Comparison of ENCODE assay signal across 8 cellular contexts in the genomic region with DNA sequence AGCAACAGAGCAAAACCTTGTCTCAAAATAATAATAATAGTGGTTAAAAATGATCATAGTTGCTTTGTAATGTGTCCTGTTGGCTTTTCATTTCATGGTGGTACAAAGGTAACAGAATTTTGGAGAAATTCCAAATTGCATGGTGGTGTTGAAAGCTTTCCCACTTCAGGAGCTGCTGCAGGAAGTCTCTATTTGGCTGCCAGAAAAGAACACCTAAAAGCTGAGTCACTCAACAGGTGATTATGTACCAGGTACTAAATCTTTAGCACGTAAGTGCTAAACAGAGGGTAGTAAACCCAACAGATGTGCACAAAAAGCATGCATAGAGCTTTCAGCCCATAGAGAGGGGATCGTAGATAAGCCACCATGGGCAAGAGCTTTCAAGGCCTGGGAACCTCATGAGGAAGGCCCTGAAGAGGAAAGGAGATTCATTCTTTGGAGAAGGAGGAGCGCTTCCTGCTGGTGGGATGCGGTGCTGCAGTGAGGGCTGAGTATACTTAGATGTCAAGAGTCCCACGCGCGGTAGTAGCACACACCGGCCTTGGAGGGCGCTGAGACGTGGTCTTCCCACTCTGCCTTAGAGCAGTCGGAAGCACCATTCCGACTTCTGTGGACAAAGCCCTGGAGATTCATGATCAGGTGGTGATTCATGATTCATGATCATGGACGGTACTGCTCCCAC.
DNase-seq lines count a peak whose midpoint lies in the region; ATAC-seq and TF ChIP-seq lines count a peak whose summit lies in the region.

No MANE protein-coding gene starts in this region.

- no peaks in the 10 kb centered on the region for H3K9me3 ChIP-seq in ovary

- no peak for TF ChIP-seq EP300 in ovary (IDR thresholded peaks at IDR 0.05)

- peaks cover 19% of the 10 kb centered on the region for H3K4me1 Mint-ChIP-seq in WTC11

- H3K9me3 Mint-ChIP-seq in WTC11, result no peaks in the 10 kb centered on the region

- H3K27ac ChIP-seq in ovary, result no peak overlapping the region

- intact Hi-C loops in ovary (cut with DNase I), result loop anchor here in 2 of 4 donors (5.0 kb wide), 2 partner anchors 120 to 160 kb away; partner anchors contain the start of gene RALA (in 1 of the 2)

- H3K4me1 ChIP-seq in ovary (ENCODE audit: insufficient read depth), result no peaks in the 10 kb centered on the region

- TF ChIP-seq POLR2A in ovary (IDR thresholded peaks at IDR 0.05), result no peak

- TF ChIP-seq CTCF in GM12864 (IDR thresholded peaks at IDR 0.05; ENCODE audit: low read depth, low read length, missing control alignments) (peak; percentile 59), WTC11 (IDR thresholded peaks at IDR 0.05) (peak; percentile 96), epithelial cell of esophagus (IDR thresholded peaks at IDR 0.05; ENCODE audit: insufficient read depth, low read depth, low read length, missing control alignments) (peak; percentile 51), ovary (IDR thresholded peaks at IDR 0.05) (no peak)

- H3K27ac Mint-ChIP-seq in WTC11, result no peak overlapping the region

- CTCF ChIA-PET in WTC11 (lab: Charles Lee), result interaction anchor here (0.6 to 9.6 kb wide), 44 partner anchors 9 to 440 kb away, joined by 3 to 378 read pairs (median 4); partner anchors contain the start of gene RALA

- H3K27me3 Mint-ChIP-seq in WTC11 (ENCODE audit: low read depth), result no peaks in the 10 kb centered on the region

- ATAC-seq in WTC11 (peak; percentile 92), GM21447 (IDR thresholded peaks at IDR 0.05; ENCODE audit: unreplicated experiment) (no peak), GM18868 (IDR thresholded peaks at IDR 0.05; ENCODE audit: unreplicated experiment) (no peak)

- in situ Hi-C loops in KBM-7 (cut with MboI; ENCODE audit: low pct_unique_long_range_greater_than_20kb, low sequenced_read_pairs), result loop anchor here (25.0 kb wide), 1 partner anchor 155 kb away; no protein-coding TSS in a partner anchor

- no peak for DNase-seq in GM12864 (ENCODE audit: low read depth)
- DNase-seq in KBM-7, result peak; percentile 78
- peak; percentile 96 for DNase-seq in WTC11 (ENCODE audit: low spot score)
- peak; percentile 79 for DNase-seq in epithelial cell of esophagus (ENCODE audit: low read depth)
- peak; percentile 45 for DNase-seq in renal cortical epithelial cell (ENCODE audit: low read depth)
- DNase-seq in ovary, result no peak

- WGBS in ovary, 3 donors, result 86 to 91% (median 88%) methylated on average over 13 of the region's 13 CpGs

- H3K27me3 ChIP-seq in ovary, result no peaks in the 10 kb centered on the region

- peaks cover 3% of the 10 kb centered on the region; the same call in 1 of the 2 replicates for H3K36me3 Mint-ChIP-seq in WTC11

- no peak overlapping the region for H3K4me3 Mint-ChIP-seq in WTC11

- H3K4me3 ChIP-seq in GM12864 (ENCODE audit: low read depth, low read length), result no peak overlapping the region
- no peak overlapping the region for H3K4me3 ChIP-seq in epithelial cell of esophagus (ENCODE audit: low read length)
- no peak overlapping the region for H3K4me3 ChIP-seq in ovary

- POLR2A ChIA-PET in WTC11 (lab: Charles Lee), result interaction anchor here (1.1 to 1.9 kb wide), 3 partner anchors 9 to 161 kb away, joined by 4 to 5 read pairs (median 5); partner anchors contain the start of gene RALA

- no peaks in the 10 kb centered on the region for H3K36me3 ChIP-seq in ovary

TF ChIP-seq in WTC11, 78 proteins besides CTCF, POLR2A, EP300 and RAD21:
- no peak for TF ChIP-seq ZBTB21 (CRISPR knock-in tag; IDR thresholded peaks at IDR 0.05; ENCODE audit: borderline replicate concordance)
- TF ChIP-seq ZNF512 (CRISPR knock-in tag; IDR thresholded peaks at IDR 0.05; ENCODE audit: borderline replicate concordance), result no peak
- TF ChIP-seq E2F5 (CRISPR knock-in tag; IDR thresholded peaks at IDR 0.05), result no peak
- 0 out of 2 replicates have a peak, but pooled peaks have one; percentile 17 for TF ChIP-seq MAX (CRISPR knock-in tag; IDR thresholded peaks at IDR 0.05)

Comparison
In these comparisons a context has a peak if more than half of its experiments do, and no peak if none do; other contexts are left out.
1. DNase-seq: peak in KBM-7 (single experiment), WTC11 (single experiment), epithelial cell of esophagus (single experiment) and renal cortical epithelial cell (single experiment); none in GM12864 (single experiment) and ovary (0 of 5).
2. CTCF ChIP-seq: peak in GM12864 (single experiment), WTC11 (single experiment) and epithelial cell of esophagus (single experiment); none in ovary (0 of 3).